ENCODE assay signal across 13 cellular contexts in the genomic region with DNA sequence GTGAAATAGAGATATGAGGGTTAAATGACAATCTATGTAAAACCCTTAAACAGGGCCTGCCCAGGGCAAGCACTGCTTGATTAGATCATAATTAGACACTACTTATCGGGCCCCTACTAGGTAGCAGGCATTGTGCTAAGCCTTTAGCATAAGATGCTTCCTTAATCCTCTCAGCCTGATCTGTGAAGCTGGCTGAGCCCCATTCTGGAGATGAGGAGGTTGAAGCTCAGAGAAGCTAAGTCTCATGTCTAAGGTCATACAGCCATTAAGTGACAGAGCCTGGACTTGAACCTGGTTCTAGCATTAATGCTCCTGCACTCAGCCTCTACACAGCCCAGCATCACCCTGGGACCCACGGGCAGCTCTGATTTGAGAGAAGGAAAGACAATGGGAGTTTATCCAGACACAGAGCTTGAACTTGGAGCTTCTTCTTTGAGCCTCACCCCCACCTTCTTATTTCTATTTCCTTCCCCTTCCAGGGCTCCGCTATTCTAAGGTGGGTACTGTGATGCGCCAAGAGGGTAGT. TPM values are rescaled to one million over a fixed set of nuclear protein-coding genes. Genes with fewer than 3 reads are reported as not detected.
DNase-seq lines count a peak whose midpoint lies in the region; ATAC-seq, FAIRE-seq and TF ChIP-seq lines count a peak whose summit lies in the region.
"Had no signal": no experiment of that assay in that cellular context is flagged by ENCODE, and none has a peak within 500 bp of the region (broad histone marks: within the 10 kb centered on the region; RNA-seq: fewer than 3 reads in every experiment).

No MANE protein-coding gene starts in this region.

- TF ChIP-seq CTCF in CD8-positive, alpha-beta T cell (IDR thresholded peaks at IDR 0.05), result no peak
- TF ChIP-seq CTCF in H1 (IDR thresholded peaks at IDR 0.05; ENCODE audit: control extremely low read depth in 1 of 3, insufficient read depth in 1 of 3, low read depth in 1 of 3, low read length in 3 of 3) (no peak), nephron progenitor cell (IDR thresholded peaks at IDR 0.05) (no peak)

- no peak overlapping the region for H3K27ac Mint-ChIP-seq in CD8-positive, alpha-beta T cell
- H3K27ac Mint-ChIP-seq in nephron progenitor cell, result no peak overlapping the region
- H3K27ac Mint-ChIP-seq: activated CD4-positive, alpha-beta T cell treated with anti-CD3 and anti-CD28 coated beads for 36 hours had no signal

- H3K9ac ChIP-seq in H1 (replicated peaks in 1 of 4; ENCODE audit: extremely low read depth in 1 of 4, low read depth in 3 of 4, low read length in 3 of 4), result no peak overlapping the region

- TF ChIP-seq EP300 in H1 (IDR thresholded peaks at IDR 0.05; ENCODE audit: borderline replicate concordance in 1 of 2, low read depth in 2 of 2, low read length in 2 of 2), result no peak

- H3K18ac ChIP-seq in H1 (ENCODE audit: extremely low read depth, low read length), result no peak overlapping the region

- H3K9me3 ChIP-seq in CD8-positive, alpha-beta T cell (ENCODE audit: low read length), result no peaks in the 10 kb centered on the region
- H3K9me3 ChIP-seq in H1 (ENCODE audit: insufficient read depth in 2 of 2, low read depth in 1 of 2, low read length in 1 of 2), result no peaks in the 10 kb centered on the region
- no peaks in the 10 kb centered on the region for H3K9me3 ChIP-seq in effector memory CD4-positive, alpha-beta T cell (ENCODE audit: control insufficient read depth, low read length)
- H3K9me3 ChIP-seq: Peyer's patch had no signal

- no peaks in the 10 kb centered on the region for H3K36me3 ChIP-seq in CD8-positive, alpha-beta T cell (ENCODE audit: insufficient read depth, low read length)
- H3K36me3 ChIP-seq in H1 (ENCODE audit: control insufficient read depth in 2 of 4, insufficient read depth in 4 of 4, low read length in 3 of 4), result peaks cover 0 to 8% (median 2%) of the 10 kb centered on the region in 4 experiments; a peak in 3 of 8 replicates
- no peaks in the 10 kb centered on the region for H3K36me3 ChIP-seq in effector memory CD4-positive, alpha-beta T cell (ENCODE audit: control insufficient read depth, insufficient read depth, low read length)
- H3K36me3 ChIP-seq: Peyer's patch, tibial nerve had no signal

- no peak for FAIRE-seq in H1 (lab: Jason Lieb, UNC)

- intact Hi-C loops in CD8-positive, alpha-beta T cell (cut with DNase I, micrococcal nuclease), result no loop called here

- peaks cover 20% of the 10 kb centered on the region for H3K23me2 ChIP-seq in H1 (ENCODE audit: low read depth, low read length)

- no peak overlapping the region for H3K14ac ChIP-seq in H1 (ENCODE audit: insufficient read length)

- no peaks in the 10 kb centered on the region for H3K79me1 ChIP-seq in H1 (ENCODE audit: low read depth, low read length)

- peaks cover 72% of the 10 kb centered on the region for H3K27me3 Mint-ChIP-seq in CD8-positive, alpha-beta T cell (ENCODE audit: low read depth)
- peaks cover 89% of the 10 kb centered on the region for H3K27me3 Mint-ChIP-seq in nephron progenitor cell (ENCODE audit: low read depth, poor library complexity)

- no peak overlapping the region for H3K4me3 ChIP-seq in CD8-positive, alpha-beta T cell (ENCODE audit: low read depth, low read length)
- peak overlapping the region; percentile 69 to 79 (median 78) for H3K4me3 ChIP-seq in H1 (ENCODE audit: extremely low read depth in 1 of 4, insufficient read depth in 2 of 4, low read depth in 3 of 4, low read length in 4 of 4)
- no peak overlapping the region for H3K4me3 ChIP-seq in effector memory CD4-positive, alpha-beta T cell (ENCODE audit: insufficient read depth, low read depth, low read length, poor library complexity, severe bottlenecking)

- no peak overlapping the region for H2AFZ ChIP-seq in H1 (ENCODE audit: low read length)

- CTCF ChIA-PET in CD8-positive, alpha-beta T cell (lab: Charles Lee), result interaction anchor here (0.6 to 3.7 kb wide), 3 partner anchors 10 to 174 kb away, joined by 6 to 24 read pairs (median 6); no protein-coding TSS in a partner anchor
- CTCF ChIA-PET in H1 (lab: Charles Lee; ENCODE audit: partially characterized antibody), result interaction anchor here (0.6 to 52.5 kb wide), 27 partner anchors 10 to 272 kb away, joined by 3 to 1490 read pairs (median 5); partner anchors contain the start of gene CIPC

- no peak for DNase-seq in CD8-positive, alpha-beta T cell
- DNase-seq in NCI-H524 (lab: John Stamatoyannopoulos, UW) (peak; percentile 93 to 97), H1 (ENCODE audit: low read depth in 1 of 2, low spot score in 2 of 2) (peak in 1 of 2 experiments; percentile 54), nephron progenitor cell (no peak)
- DNase-seq in effector memory CD4-positive, alpha-beta T cell, result no peak
- DNase-seq: activated CD4-positive, alpha-beta T cell treated with anti-CD3 and anti-CD28 coated beads for 36 hours; activated T-cell treated with anti-CD3 and anti-CD28 coated beads, Interleukin-2, amount 50 U/mL, for 1 hour; Peyer's patch had no signal

- no peaks in the 10 kb centered on the region for H3K9me3 Mint-ChIP-seq in CD8-positive, alpha-beta T cell
- no peaks in the 10 kb centered on the region for H3K9me3 Mint-ChIP-seq in nephron progenitor cell

- peaks cover 3 to 5% of the 10 kb centered on the region in 2 experiments for H4K20me1 ChIP-seq in H1 (replicated peaks in 1 of 2; ENCODE audit: control insufficient read depth in 1 of 2, insufficient read depth in 2 of 2, low read length in 2 of 2)

- POLR2A ChIA-PET in CD8-positive, alpha-beta T cell (lab: Charles Lee), result no interaction called here
- POLR2A ChIA-PET in H1 (lab: Charles Lee; ENCODE audit: partially characterized antibody), result interaction anchor here (0.8 to 2.0 kb wide), 10 partner anchors 11 to 222 kb away, joined by 3 to 9 read pairs (median 4); partner anchors contain the start of genes CIPC and TMEM63C

- no peak for TF ChIP-seq POLR2A in H1 (IDR thresholded peaks at IDR 0.05; ENCODE audit: control extremely low read depth in 1 of 2, low read depth in 2 of 2, low read length in 2 of 2)

- no peak overlapping the region for H2BK15ac ChIP-seq in H1 (ENCODE audit: low read length)

- peak overlapping the region; percentile 100 for H3K4me2 ChIP-seq in H1 (ENCODE audit: insufficient read depth in 1 of 2, low read depth in 2 of 2, low read length in 2 of 2)

- peak overlapping the region; percentile 54 for H3K4me3 Mint-ChIP-seq in CD8-positive, alpha-beta T cell
- peak overlapping the region; percentile 85 for H3K4me3 Mint-ChIP-seq in nephron progenitor cell
- H3K4me3 Mint-ChIP-seq: activated CD4-positive, alpha-beta T cell treated with anti-CD3 and anti-CD28 coated beads for 36 hours had no signal

- H2BK20ac ChIP-seq in H1 (ENCODE audit: low read length), result no peak overlapping the region

- no peaks in the 10 kb centered on the region for H3K36me3 Mint-ChIP-seq in CD8-positive, alpha-beta T cell
- no peaks in the 10 kb centered on the region for H3K36me3 Mint-ChIP-seq in nephron progenitor cell (ENCODE audit: low read depth)

- no peak for TF ChIP-seq RAD21 in H1 (IDR thresholded peaks at IDR 0.05 in 1 of 2, conservative IDR thresholded peaks at IDR 0.05 in 1 of 2; ENCODE audit: low read depth in 2 of 2, low read length in 2 of 2)

- H3K4ac ChIP-seq in H1 (replicated peaks; ENCODE audit: insufficient read length, low read depth, low read length), result no peak overlapping the region

- no peak overlapping the region for H4K8ac ChIP-seq in H1 (ENCODE audit: extremely low read depth, insufficient read depth, low read length)

- H3K4me1 ChIP-seq in CD8-positive, alpha-beta T cell (ENCODE audit: insufficient read depth, low read length), result no peaks in the 10 kb centered on the region
- H3K4me1 ChIP-seq in H1 (replicated peaks in 1 of 4; ENCODE audit: control insufficient read depth in 3 of 4, insufficient read depth in 4 of 4, low read length in 3 of 4), result peaks cover 12 to 51% (median 28%) of the 10 kb centered on the region in 4 experiments
- peaks cover 25% of the 10 kb centered on the region for H3K4me1 ChIP-seq in effector memory CD4-positive, alpha-beta T cell (ENCODE audit: control insufficient read depth, insufficient read depth, low read length, poor library complexity, severe bottlenecking)

- H2BK12ac ChIP-seq in H1 (ENCODE audit: low read depth, low read length), result no peak overlapping the region; the same call in 1 of the 2 replicates

- H3K23ac ChIP-seq in H1 (ENCODE audit: insufficient read length), result no peak overlapping the region

- peak overlapping the region; percentile 27; the same call in 1 of the 2 replicates for H2AK5ac ChIP-seq in H1 (ENCODE audit: low read depth, low read length)

- H4K5ac ChIP-seq in H1 (ENCODE audit: insufficient read length, low read depth, low read length), result no peak overlapping the region

- H3K79me2 ChIP-seq in H1 (ENCODE audit: control insufficient read depth in 1 of 2, insufficient read depth in 2 of 2, low read length in 2 of 2), result peaks cover 0 to 8% of the 10 kb centered on the region in 2 experiments; a peak in 1 of 4 replicates

- no peak overlapping the region for H2BK120ac ChIP-seq in H1 (replicated peaks; ENCODE audit: low read depth, low read length)

- peaks cover 28% of the 10 kb centered on the region for H3K27me3 ChIP-seq in CD8-positive, alpha-beta T cell (ENCODE audit: insufficient read depth, low read length)
- H3K27me3 ChIP-seq in H1 (replicated peaks in 1 of 4; ENCODE audit: control insufficient read depth in 3 of 4, extremely low read depth in 1 of 4, insufficient read depth in 3 of 4, low read length in 3 of 4), result peaks cover 0 to 4% (median 2%) of the 10 kb centered on the region in 4 experiments; a peak in 3 of 7 replicates
- H3K27me3 ChIP-seq in effector memory CD4-positive, alpha-beta T cell (replicated peaks; ENCODE audit: control insufficient read depth, insufficient read depth, low read length, poor library complexity, severe bottlenecking), result peaks cover 44% of the 10 kb centered on the region

- H4K91ac ChIP-seq in H1 (replicated peaks; ENCODE audit: insufficient read length, low read length), result peak overlapping the region; percentile 9

- no peak overlapping the region for H3K27ac ChIP-seq in CD8-positive, alpha-beta T cell (ENCODE audit: low read depth, low read length)
- no peak overlapping the region for H3K27ac ChIP-seq in H1 (ENCODE audit: low read depth, low read length)
- no peak overlapping the region for H3K27ac ChIP-seq in effector memory CD4-positive, alpha-beta T cell (ENCODE audit: insufficient read depth, low read length, poor library complexity, severe bottlenecking)
- H3K27ac ChIP-seq: Peyer's patch, tibial nerve had no signal

- no peak overlapping the region for H3K56ac ChIP-seq in H1 (replicated peaks; ENCODE audit: insufficient read length, low read depth, low read length)

- H3K4me1 Mint-ChIP-seq in CD8-positive, alpha-beta T cell (ENCODE audit: low read depth), result peaks cover 27% of the 10 kb centered on the region
- peaks cover 37% of the 10 kb centered on the region for H3K4me1 Mint-ChIP-seq in nephron progenitor cell

- H2BK5ac ChIP-seq in H1 (ENCODE audit: low read depth, low read length), result peak overlapping the region; percentile 18; the same call in 1 of the 2 replicates

- no peak for ATAC-seq in CD8-positive, alpha-beta T cell
- ATAC-seq in HG03135 (IDR thresholded peaks at IDR 0.05; ENCODE audit: unreplicated experiment), result no peak
- no peak for ATAC-seq in GM18502 (IDR thresholded peaks at IDR 0.05; ENCODE audit: poor library complexity, unreplicated experiment)
- no peak for ATAC-seq in GM21447 (IDR thresholded peaks at IDR 0.05; ENCODE audit: unreplicated experiment)
- ATAC-seq: activated CD4-positive, alpha-beta T cell treated with anti-CD3 and anti-CD28 coated beads for 36 hours had no signal

- WGBS in H1 (ENCODE audit: extremely low coverage in 1 of 2, insufficient coverage in 1 of 2, insufficient read length in 1 of 2, insufficient replicate concordance in 2 of 2, low coverage in 1 of 2, low lambda C conversion rate in 2 of 2, missing lambda C conversion rate in 1 of 2), 2 experiments, result 6% methylated on average over 4 of the region's 4 CpGs; no CpG with 5 or more reads in 1 of the 2 experiments

RNA-seq across cellular contexts. Expression of gene ZDHHC22, which starts 0.8 kb away (rescaled TPM):
- total RNA-seq in CD8-positive, alpha-beta T cell, result not detected
- total RNA-seq in H1 (2021; fragmentation: NEBNext Ultra II Directional; extraction: Animal tissue kit (Norgen Biotek cat#: 25700)), result 55.2 and 59.3 TPM in 2 replicates
- polyA plus RNA-seq in H1 (2011; rRNA removed), result 23.8 and 30.7 TPM in 2 replicates
- polyA plus RNA-seq in H1 (2011; cell fraction: cytosol; rRNA removed), result 20.3 TPM
- 28.0 TPM for polyA plus RNA-seq in H1 (2011; cell fraction: nucleus; rRNA removed)
- polyA plus RNA-seq in H1 (2012, experiment 1 of 2), result 45.5 to 55.8 TPM (median 50.5 TPM) in 4 replicates
- 46.2 TPM for polyA plus RNA-seq in H1 (2012, experiment 2 of 2)
- polyA plus RNA-seq in H1 (2013, experiment 1 of 2), result 62.0 TPM
- 72.6 TPM for polyA plus RNA-seq in H1 (2013, experiment 2 of 2)
- 23.4 and 26.4 TPM in 2 replicates for polyA minus RNA-seq in H1 (2011; rRNA and poly(A)+ RNA removed)
- 10.2 TPM for polyA minus RNA-seq in H1 (2011; cell fraction: cytosol; rRNA and poly(A)+ RNA removed)
- 11.5 TPM for polyA minus RNA-seq in H1 (2011; cell fraction: nucleus; rRNA and poly(A)+ RNA removed)
- total RNA-seq: activated CD4-positive, alpha-beta T cell treated with anti-CD3 and anti-CD28 coated beads for 36 hours; renal cortical epithelial cell; tibial nerve had no signal

RNA-seq across cellular contexts. Expression of gene TMEM63C, which starts 39.2 kb away (rescaled TPM):
- total RNA-seq in CD8-positive, alpha-beta T cell, result under 1 TPM; 0.47 to 0.71 TPM
- 7.0 and 7.6 TPM in 2 replicates for total RNA-seq in H1 (2021; fragmentation: NEBNext Ultra II Directional; extraction: Animal tissue kit (Norgen Biotek cat#: 25700))
- 3.0 and 3.7 TPM in 2 replicates for polyA plus RNA-seq in H1 (2011; rRNA removed)
- 3.6 TPM for polyA plus RNA-seq in H1 (2011; cell fraction: cytosol; rRNA removed)
- 7.8 TPM for polyA plus RNA-seq in H1 (2011; cell fraction: nucleus; rRNA removed)
- polyA plus RNA-seq in H1 (2012, experiment 1 of 2), result 4.5 to 6.5 TPM (median 5.4 TPM) in 4 replicates
- polyA plus RNA-seq in H1 (2012, experiment 2 of 2), result 2.4 TPM
- 7.3 TPM for polyA plus RNA-seq in H1 (2013, experiment 1 of 2)
- 6.9 TPM for polyA plus RNA-seq in H1 (2013, experiment 2 of 2)
- polyA minus RNA-seq in H1 (2011; rRNA and poly(A)+ RNA removed), result 6.0 and 7.1 TPM in 2 replicates
- 4.5 TPM for polyA minus RNA-seq in H1 (2011; cell fraction: cytosol; rRNA and poly(A)+ RNA removed)
- polyA minus RNA-seq in H1 (2011; cell fraction: nucleus; rRNA and poly(A)+ RNA removed), result 7.2 TPM
- total RNA-seq: tibial nerve had no signal

RNA-seq across cellular contexts. Expression of gene CIPC, which starts 44.3 kb away (rescaled TPM):
- 1 to 10 TPM; 6.0 to 6.3 TPM for total RNA-seq in CD8-positive, alpha-beta T cell
- 31.7 and 32.7 TPM in 2 replicates for total RNA-seq in H1 (2021; fragmentation: NEBNext Ultra II Directional; extraction: Animal tissue kit (Norgen Biotek cat#: 25700))
- 13.3 and 13.9 TPM in 2 replicates for polyA plus RNA-seq in H1 (2011; rRNA removed)
- 19.8 TPM for polyA plus RNA-seq in H1 (2011; cell fraction: cytosol; rRNA removed)
- polyA plus RNA-seq in H1 (2011; cell fraction: nucleus; rRNA removed), result 14.3 TPM
- 12.0 to 17.1 TPM (median 16.7 TPM) in 4 replicates for polyA plus RNA-seq in H1 (2012, experiment 1 of 2)
- 2.0 TPM for polyA plus RNA-seq in H1 (2012, experiment 2 of 2)
- polyA plus RNA-seq in H1 (2013, experiment 1 of 2), result 15.9 TPM
- 15.4 TPM for polyA plus RNA-seq in H1 (2013, experiment 2 of 2)
- polyA minus RNA-seq in H1 (2011; rRNA and poly(A)+ RNA removed), result 41.1 and 42.1 TPM in 2 replicates
- 17.5 TPM for polyA minus RNA-seq in H1 (2011; cell fraction: cytosol; rRNA and poly(A)+ RNA removed)
- 15.8 TPM for polyA minus RNA-seq in H1 (2011; cell fraction: nucleus; rRNA and poly(A)+ RNA removed)

Comparison
In these comparisons a context has a peak if more than half of its experiments do, and no peak if none do; other contexts are left out.
1. DNase-seq: peak in NCI-H524 (2 of 2); none in CD8-positive, alpha-beta T cell (0 of 7), nephron progenitor cell (single experiment) and effector memory CD4-positive, alpha-beta T cell (0 of 3).
2. H3K4me3 ChIP-seq: peak in H1 (4 of 4); none in CD8-positive, alpha-beta T cell (single experiment) and effector memory CD4-positive, alpha-beta T cell (single experiment).
3. RNA of gene ZDHHC22, which starts 0.8 kb away (total RNA-seq): 55.2 to 59.3 TPM in H1; not detected in CD8-positive, alpha-beta T cell; every median in the first group is over 10 times any median in the second.